Comparison of ENCODE assay signal across 1 cellular context in genomic region chr2:223043164-223043941, GRCh38.
TF ChIP-seq lines count a peak whose summit lies in the region.

No MANE protein-coding gene starts in this region.

TF ChIP-seq in SK-N-SH treated with all-trans-retinoic acid at 6 μM for 48 hours, 23 proteins besides CTCF, POLR2A, EP300 and RAD21 (continued from another document):
- TF ChIP-seq ARNTL (CRISPR knock-in tag; IDR thresholded peaks at IDR 0.05; ENCODE audit: borderline replicate concordance, low read depth) (no peak), GLIS3 (CRISPR knock-in tag; IDR thresholded peaks at IDR 0.05) (no peak), ISL1 (CRISPR knock-in tag; IDR thresholded peaks at IDR 0.05) (no peak), TOX (CRISPR knock-in tag; IDR thresholded peaks at IDR 0.05; ENCODE audit: borderline replicate concordance) (no peak), TSHZ2 (CRISPR knock-in tag; IDR thresholded peaks at IDR 0.05) (no peak), ZNF70 (CRISPR knock-in tag; IDR thresholded peaks at IDR 0.05) (no peak), ZNF8 (CRISPR knock-in tag; IDR thresholded peaks at IDR 0.05) (no peak), BACH2 (CRISPR knock-in tag; IDR thresholded peaks at IDR 0.05; ENCODE audit: borderline replicate concordance) (no peak), ZFP30 (CRISPR knock-in tag; IDR thresholded peaks at IDR 0.05) (no peak), OSR1 (CRISPR knock-in tag; IDR thresholded peaks at IDR 0.05) (no peak), POU6F1 (CRISPR knock-in tag; IDR thresholded peaks at IDR 0.05; ENCODE audit: borderline replicate concordance, low read depth) (no peak), CREB5 (CRISPR knock-in tag; IDR thresholded peaks at IDR 0.05; ENCODE audit: low read depth) (no peak), CSDC2 (CRISPR knock-in tag; IDR thresholded peaks at IDR 0.05) (no peak), ESRRG (CRISPR knock-in tag; IDR thresholded peaks at IDR 0.05) (no peak)
